Comparison of ENCODE assay signal across 1 cellular context in genomic region chr9:96418920-96419690, GRCh38.
TF ChIP-seq lines count a peak whose summit lies in the region.

No MANE protein-coding gene starts in this region.

TF ChIP-seq in HepG2, 621 proteins besides CTCF, POLR2A, EP300 and RAD21 (continued from another document and continues in another):
- TF ChIP-seq RCOR2 (CRISPR knock-in tag; IDR thresholded peaks at IDR 0.05) (0 out of 2 replicates have a peak, but pooled peaks have one; percentile 18), HIVEP1 (CRISPR knock-in tag; IDR thresholded peaks at IDR 0.05) (peak; percentile 54; the same call in 1 of the 2 replicates), FOXK2 (IDR thresholded peaks at IDR 0.05) (no peak), ZNF691 (CRISPR knock-in tag; IDR thresholded peaks at IDR 0.05; ENCODE audit: borderline replicate concordance, low read depth) (no peak; the same call in 1 of the 2 replicates), HNF4G (IDR thresholded peaks at IDR 0.05; ENCODE audit: borderline replicate concordance, low read depth, low read length) (no peak; the same call in 1 of the 2 replicates), HNF4G (CRISPR knock-in tag; IDR thresholded peaks at IDR 0.05; ENCODE audit: borderline replicate concordance, low read depth) (no peak; the same call in 1 of the 2 replicates), ZNF430 (CRISPR knock-in tag; IDR thresholded peaks at IDR 0.05) (no peak), ZNF101 (CRISPR knock-in tag; IDR thresholded peaks at IDR 0.05; ENCODE audit: borderline replicate concordance, low read depth) (no peak), WIZ (CRISPR knock-in tag; IDR thresholded peaks at IDR 0.05) (no peak), RARA (CRISPR knock-in tag; IDR thresholded peaks at IDR 0.05) (peak; percentile 45; the same call in 1 of the 2 replicates), DRAP1 (CRISPR knock-in tag; IDR thresholded peaks at IDR 0.05) (peak; percentile 20), FOSL2 (CRISPR knock-in tag; IDR thresholded peaks at IDR 0.05) (peak; percentile 51; the same call in 1 of the 2 replicates), KLF13 (CRISPR knock-in tag; IDR thresholded peaks at IDR 0.05) (no peak), TBX2 (CRISPR knock-in tag; IDR thresholded peaks at IDR 0.05; ENCODE audit: borderline replicate concordance) (peak; percentile 39; the same call in 1 of the 2 replicates), PAXIP1 (CRISPR knock-in tag; conservative IDR thresholded peaks at IDR 0.05) (peak; percentile 51), ZC3H13 (CRISPR knock-in tag; IDR thresholded peaks at IDR 0.05) (peak; percentile 76), SETDB1 (CRISPR knock-in tag; IDR thresholded peaks at IDR 0.05; ENCODE audit: borderline replicate concordance) (no peak), ZNF275 (CRISPR knock-in tag; IDR thresholded peaks at IDR 0.05; ENCODE audit: borderline replicate concordance) (no peak), ARID4A (CRISPR knock-in tag; IDR thresholded peaks at IDR 0.05; ENCODE audit: borderline replicate concordance) (peak; percentile 60; the same call in 1 of the 2 replicates), ZNF788 (CRISPR knock-in tag; IDR thresholded peaks at IDR 0.05; ENCODE audit: borderline replicate concordance) (no peak), CREB3 (CRISPR knock-in tag; IDR thresholded peaks at IDR 0.05) (0 out of 2 replicates have a peak, but pooled peaks have one; percentile 23), ZNF747 (CRISPR knock-in tag; IDR thresholded peaks at IDR 0.05; ENCODE audit: borderline replicate concordance) (no peak), IKZF4 (CRISPR knock-in tag; IDR thresholded peaks at IDR 0.05; ENCODE audit: borderline replicate concordance, low read depth, not compliant biosample characterization) (no peak), BCL3 (CRISPR knock-in tag; IDR thresholded peaks at IDR 0.05) (no peak), ZNF224 (CRISPR knock-in tag; IDR thresholded peaks at IDR 0.05) (no peak), ZFP36L1 (CRISPR knock-in tag; IDR thresholded peaks at IDR 0.05) (0 out of 2 replicates have a peak, but pooled peaks have one; percentile 28), ELF3 (CRISPR knock-in tag; IDR thresholded peaks at IDR 0.05) (0 out of 2 replicates have a peak, but pooled peaks have one; percentile 28), ZNF724P (CRISPR knock-in tag; IDR thresholded peaks at IDR 0.05; ENCODE audit: borderline replicate concordance) (peak; percentile 65; the same call in 1 of the 2 replicates), CHD2 (IDR thresholded peaks at IDR 0.05; ENCODE audit: low read depth, low read length) (no peak), ZBTB1 (CRISPR knock-in tag; IDR thresholded peaks at IDR 0.05; ENCODE audit: borderline replicate concordance) (no peak), ZNF709 (CRISPR knock-in tag; IDR thresholded peaks at IDR 0.05) (0 out of 2 replicates have a peak, but pooled peaks have one; percentile 18), MTF1 (CRISPR knock-in tag; IDR thresholded peaks at IDR 0.05) (no peak), MEIS1 (CRISPR knock-in tag; IDR thresholded peaks at IDR 0.05; ENCODE audit: borderline replicate concordance) (no peak), ZNF484 (CRISPR knock-in tag; IDR thresholded peaks at IDR 0.05; ENCODE audit: borderline replicate concordance, low read depth) (no peak), SPEN (CRISPR knock-in tag; IDR thresholded peaks at IDR 0.05; ENCODE audit: low read depth) (0 out of 2 replicates have a peak, but pooled peaks have one; percentile 42), ZBTB43 (CRISPR knock-in tag; conservative IDR thresholded peaks at IDR 0.05) (no peak; the same call in 1 of the 2 replicates), MEIS2 (CRISPR knock-in tag; IDR thresholded peaks at IDR 0.05) (no peak), HMG20A (CRISPR knock-in tag; IDR thresholded peaks at IDR 0.05; ENCODE audit: borderline replicate concordance) (no peak; the same call in 1 of the 2 replicates), ZNF17 (CRISPR knock-in tag; IDR thresholded peaks at IDR 0.05) (no peak), IKZF5 (CRISPR knock-in tag; IDR thresholded peaks at IDR 0.05) (0 out of 2 replicates have a peak, but pooled peaks have one; percentile 31), TMF1 (CRISPR knock-in tag; IDR thresholded peaks at IDR 0.05; ENCODE audit: low read depth) (peak; percentile 19; the same call in 1 of the 2 replicates), ZNF230 (CRISPR knock-in tag; IDR thresholded peaks at IDR 0.05) (no peak), MXD1 (CRISPR knock-in tag; IDR thresholded peaks at IDR 0.05) (no peak; the same call in 1 of the 2 replicates), ZBTB34 (CRISPR knock-in tag; IDR thresholded peaks at IDR 0.05) (peak; percentile 26; the same call in 1 of the 2 replicates)
